Comparison of ENCODE assay signal across 1 cellular context in the genomic region with DNA sequence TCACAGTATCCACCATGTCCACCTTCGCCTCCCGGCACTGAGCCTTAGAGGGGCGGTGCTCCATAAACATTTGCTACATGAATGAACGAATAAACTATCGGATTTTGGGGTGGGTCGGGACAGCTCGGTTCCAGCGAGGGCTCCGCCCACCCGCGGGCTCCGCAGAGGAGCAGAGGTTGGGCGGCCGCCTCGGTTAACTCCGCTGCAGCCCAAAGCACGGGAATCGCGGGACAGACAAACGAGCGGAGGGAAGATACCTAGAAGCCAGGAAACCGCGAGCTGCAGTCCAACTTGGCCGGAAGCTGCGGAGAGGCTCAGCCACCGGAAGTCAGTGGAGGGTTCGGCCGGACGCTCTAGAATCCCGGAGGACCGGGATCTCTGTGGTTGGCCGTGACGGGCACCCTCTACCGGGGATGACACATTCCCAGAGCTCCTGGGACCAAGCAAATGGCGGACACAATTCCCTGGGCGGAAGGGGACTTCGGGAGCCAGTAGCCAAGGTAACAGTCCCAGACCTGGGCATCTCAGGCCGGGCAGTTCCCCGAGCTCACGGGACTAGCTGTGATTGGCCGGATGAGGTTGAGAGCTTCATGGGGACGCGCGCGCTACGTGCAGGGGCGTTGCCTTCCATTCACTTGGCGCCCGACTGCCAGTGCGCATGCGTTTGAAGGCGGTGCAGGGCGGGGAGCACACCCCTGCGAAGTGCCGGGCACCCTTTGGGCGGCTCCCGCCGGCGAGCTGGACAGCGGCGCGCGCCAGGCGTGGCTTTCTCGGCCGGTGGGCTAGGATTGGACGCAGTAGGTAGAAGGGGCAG.
TF ChIP-seq lines count a peak whose summit lies in the region.

No MANE protein-coding gene starts in this region.

TF ChIP-seq in HepG2, 621 proteins besides CTCF, POLR2A, EP300 and RAD21 (continued from another document and continues in another):
- no peak; the same call in 1 of the 2 replicates for TF ChIP-seq SMAD1 (CRISPR knock-in tag; IDR thresholded peaks at IDR 0.05; ENCODE audit: borderline replicate concordance, low read depth)
- TF ChIP-seq CEBPG (CRISPR knock-in tag; IDR thresholded peaks at IDR 0.05), result no peak
- peak; percentile 91; the same call in 1 of the 2 replicates for TF ChIP-seq ZNF230 (CRISPR knock-in tag; IDR thresholded peaks at IDR 0.05)
- TF ChIP-seq ZNF225 (CRISPR knock-in tag; IDR thresholded peaks at IDR 0.05), result no peak
- TF ChIP-seq CHCHD3 (CRISPR knock-in tag; IDR thresholded peaks at IDR 0.05), result no peak
- TF ChIP-seq, protein P1, sequence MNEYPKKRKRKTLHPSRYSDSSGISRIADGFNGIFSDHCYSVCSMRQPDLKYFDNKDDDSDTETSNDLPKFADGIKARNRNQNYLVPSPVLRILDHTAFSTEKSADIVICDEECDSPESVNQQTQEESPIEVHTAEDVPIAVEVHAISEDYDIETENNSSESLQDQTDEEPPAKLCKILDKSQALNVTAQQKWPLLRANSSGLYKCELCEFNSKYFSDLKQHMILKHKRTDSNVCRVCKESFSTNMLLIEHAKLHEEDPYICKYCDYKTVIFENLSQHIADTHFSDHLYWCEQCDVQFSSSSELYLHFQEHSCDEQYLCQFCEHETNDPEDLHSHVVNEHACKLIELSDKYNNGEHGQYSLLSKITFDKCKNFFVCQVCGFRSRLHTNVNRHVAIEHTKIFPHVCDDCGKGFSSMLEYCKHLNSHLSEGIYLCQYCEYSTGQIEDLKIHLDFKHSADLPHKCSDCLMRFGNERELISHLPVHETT (CRISPR knock-in tag; conservative IDR thresholded peaks at IDR 0.05), result peak; percentile 84
- peak; percentile 81 for TF ChIP-seq MED1 (CRISPR knock-in tag; IDR thresholded peaks at IDR 0.05)
- TF ChIP-seq, protein P2, sequence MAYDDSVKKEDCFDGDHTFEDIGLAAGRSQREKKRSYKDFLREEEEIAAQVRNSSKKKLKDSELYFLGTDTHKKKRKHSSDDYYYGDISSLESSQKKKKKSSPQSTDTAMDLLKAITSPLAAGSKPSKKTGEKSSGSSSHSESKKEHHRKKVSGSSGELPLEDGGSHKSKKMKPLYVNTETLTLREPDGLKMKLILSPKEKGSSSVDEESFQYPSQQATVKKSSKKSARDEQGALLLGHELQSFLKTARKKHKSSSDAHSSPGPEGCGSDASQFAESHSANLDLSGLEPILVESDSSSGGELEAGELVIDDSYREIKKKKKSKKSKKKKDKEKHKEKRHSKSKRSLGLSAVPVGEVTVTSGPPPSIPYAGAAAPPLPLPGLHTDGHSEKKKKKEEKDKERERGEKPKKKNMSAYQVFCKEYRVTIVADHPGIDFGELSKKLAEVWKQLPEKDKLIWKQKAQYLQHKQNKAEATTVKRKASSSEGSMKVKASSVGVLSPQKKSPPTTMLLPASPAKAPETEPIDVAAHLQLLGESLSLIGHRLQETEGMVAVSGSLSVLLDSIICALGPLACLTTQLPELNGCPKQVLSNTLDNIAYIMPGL (CRISPR knock-in tag; IDR thresholded peaks at IDR 0.05; ENCODE audit: borderline replicate concordance in 1 of 2, low read depth in 1 of 2), result peak in 1 of 2 experiments; percentile 59; a peak in 2 of 4 replicates
- TF ChIP-seq ZNF652 (CRISPR knock-in tag; IDR thresholded peaks at IDR 0.05; ENCODE audit: borderline replicate concordance, low read depth), result no peak
- TF ChIP-seq, protein P3, sequence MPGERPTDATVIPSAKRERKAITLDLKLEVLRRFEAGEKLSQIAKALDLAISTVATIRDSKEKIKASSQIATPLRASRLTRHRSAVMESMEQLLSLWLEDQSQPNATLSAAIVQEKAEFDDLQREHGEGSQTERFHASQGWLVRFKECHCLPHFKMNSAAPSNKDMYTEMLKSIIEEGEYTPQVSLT (CRISPR knock-in tag; IDR thresholded peaks at IDR 0.05; ENCODE audit: borderline replicate concordance, low read depth), result no peak
- TF ChIP-seq SP2 (CRISPR knock-in tag; IDR thresholded peaks at IDR 0.05), result no peak; the same call in 1 of the 2 replicates
- TF ChIP-seq ZSCAN5A (CRISPR knock-in tag; IDR thresholded peaks at IDR 0.05; ENCODE audit: borderline replicate concordance), result no peak
- no peak for TF ChIP-seq ZNF142 (CRISPR knock-in tag; IDR thresholded peaks at IDR 0.05)
- TF ChIP-seq CEBPZ (IDR thresholded peaks at IDR 0.05; ENCODE audit: low read length), result no peak
- peak; percentile 57; the same call in 1 of the 2 replicates for TF ChIP-seq ZBTB38 (CRISPR knock-in tag; IDR thresholded peaks at IDR 0.05)
- no peak for TF ChIP-seq ZNF30 (CRISPR knock-in tag; IDR thresholded peaks at IDR 0.05)
- peak; percentile 5; the same call in 1 of the 2 replicates for TF ChIP-seq FOXO1 (CRISPR knock-in tag; IDR thresholded peaks at IDR 0.05)
- TF ChIP-seq ZSCAN29 (CRISPR knock-in tag; conservative IDR thresholded peaks at IDR 0.05), result no peak
- TF ChIP-seq NFE2L1 (CRISPR knock-in tag; IDR thresholded peaks at IDR 0.05; ENCODE audit: borderline replicate concordance), result no peak
- TF ChIP-seq NFIC (IDR thresholded peaks at IDR 0.05; ENCODE audit: low read length), result no peak
- peak in 1 of 2 experiments; percentile 42; a peak in 1 of 4 replicates for TF ChIP-seq KLF16 (CRISPR knock-in tag; IDR thresholded peaks at IDR 0.05)
- 0 out of 2 replicates have a peak, but pooled peaks have one; percentile 17 for TF ChIP-seq HOXA5 (CRISPR knock-in tag; IDR thresholded peaks at IDR 0.05)
- TF ChIP-seq FIP1L1 (IDR thresholded peaks at IDR 0.05; ENCODE audit: borderline replicate concordance, insufficient read depth, low read depth, low read length), result no peak
- TF ChIP-seq SNAPC2 (CRISPR knock-in tag; IDR thresholded peaks at IDR 0.05), result no peak; the same call in 1 of the 2 replicates
- 0 out of 2 replicates have a peak, but pooled peaks have one; percentile 5 for TF ChIP-seq ZBTB21 (CRISPR knock-in tag; IDR thresholded peaks at IDR 0.05)
- TF ChIP-seq ZNF484 (CRISPR knock-in tag; IDR thresholded peaks at IDR 0.05; ENCODE audit: borderline replicate concordance, low read depth), result no peak
- TF ChIP-seq ZKSCAN8 (CRISPR knock-in tag; IDR thresholded peaks at IDR 0.05; ENCODE audit: borderline replicate concordance), result no peak
- no peak for TF ChIP-seq RORA (CRISPR knock-in tag; IDR thresholded peaks at IDR 0.05)
- TF ChIP-seq ZNF749 (CRISPR knock-in tag; IDR thresholded peaks at IDR 0.05; ENCODE audit: borderline replicate concordance), result no peak
- TF ChIP-seq JARID2 (CRISPR knock-in tag; IDR thresholded peaks at IDR 0.05; ENCODE audit: insufficient replicate concordance), result no peak
- no peak for TF ChIP-seq ZNF790 (CRISPR knock-in tag; IDR thresholded peaks at IDR 0.05; ENCODE audit: borderline replicate concordance)
- TF ChIP-seq ZNF577 (CRISPR knock-in tag; IDR thresholded peaks at IDR 0.05; ENCODE audit: borderline replicate concordance, low read depth), result no peak
- no peak for TF ChIP-seq FOSL2 (CRISPR knock-in tag; IDR thresholded peaks at IDR 0.05)
- TF ChIP-seq ZNF605 (CRISPR knock-in tag; IDR thresholded peaks at IDR 0.05), result peak; percentile 81
- TF ChIP-seq ZNF704 (CRISPR knock-in tag; IDR thresholded peaks at IDR 0.05; ENCODE audit: borderline replicate concordance), result peak; percentile 72; the same call in 1 of the 2 replicates
- no peak for TF ChIP-seq RCOR2 (CRISPR knock-in tag; IDR thresholded peaks at IDR 0.05)
- no peak for TF ChIP-seq CBFB (CRISPR knock-in tag; IDR thresholded peaks at IDR 0.05)
- TF ChIP-seq HOXA3 (CRISPR knock-in tag; IDR thresholded peaks at IDR 0.05), result peak; percentile 81
- TF ChIP-seq, protein P4, sequence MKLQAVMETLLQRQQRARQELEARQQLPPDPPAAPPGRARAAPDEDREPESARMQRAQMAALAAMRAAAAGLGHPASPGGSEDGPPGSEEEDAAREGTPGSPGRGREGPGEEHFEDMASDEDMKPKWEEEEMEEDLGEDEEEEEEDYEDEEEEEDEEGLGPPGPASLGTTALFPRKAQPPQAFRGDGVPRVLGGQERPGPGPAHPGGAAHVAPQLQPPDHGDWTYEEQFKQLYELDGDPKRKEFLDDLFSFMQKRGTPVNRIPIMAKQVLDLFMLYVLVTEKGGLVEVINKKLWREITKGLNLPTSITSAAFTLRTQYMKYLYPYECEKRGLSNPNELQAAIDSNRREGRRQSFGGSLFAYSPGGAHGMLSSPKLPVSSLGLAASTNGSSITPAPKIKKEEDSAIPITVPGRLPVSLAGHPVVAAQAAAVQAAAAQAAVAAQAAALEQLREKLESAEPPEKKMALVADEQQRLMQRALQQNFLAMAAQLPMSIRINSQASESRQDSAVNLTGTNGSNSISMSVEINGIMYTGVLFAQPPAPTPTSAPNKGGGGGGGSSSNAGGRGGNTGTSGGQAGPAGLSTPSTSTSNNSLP (IDR thresholded peaks at IDR 0.05; ENCODE audit: low read depth, low read length), result no peak; the same call in 1 of the 2 replicates
- TF ChIP-seq RBM22 (optimal IDR thresholded peaks at IDR 0.05; ENCODE audit: low read length), result no peak
